10 cellular contexts compared by ENCODE assay signal in the genomic region with DNA sequence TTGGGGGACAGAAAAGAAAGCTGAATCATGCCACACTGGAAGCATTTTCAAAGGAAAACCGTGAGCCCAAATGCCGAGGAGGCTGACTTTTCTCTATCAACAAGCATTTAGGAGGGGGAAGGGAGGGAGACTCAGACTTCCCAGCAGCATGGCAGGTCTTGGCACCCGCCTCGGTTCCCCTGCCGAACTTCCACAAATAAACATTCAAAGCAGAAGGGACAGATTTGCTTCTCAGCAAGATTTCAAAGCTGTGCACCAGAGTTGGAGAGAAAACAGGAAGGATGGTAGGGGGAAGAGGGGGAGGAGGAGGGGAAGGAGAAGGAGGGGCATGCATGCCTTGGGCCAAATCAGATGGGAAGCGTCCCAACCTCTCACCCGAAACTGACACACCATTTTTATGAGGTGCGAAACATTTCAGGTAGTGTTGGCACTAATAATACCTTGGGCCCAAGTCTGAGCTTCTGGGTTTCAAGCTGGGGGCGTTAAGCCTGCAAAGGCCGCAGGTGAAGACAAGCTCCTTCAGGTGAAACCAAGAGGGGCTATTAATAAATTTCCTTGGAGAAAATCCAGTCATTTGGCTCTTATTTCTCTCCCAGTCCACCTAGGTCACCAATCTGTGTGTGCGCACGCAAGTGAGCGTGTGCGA. TPM values are rescaled to one million over a fixed set of nuclear protein-coding genes. Genes with fewer than 3 reads are reported as not detected.
DNase-seq lines count a peak whose midpoint lies in the region; ATAC-seq, FAIRE-seq and TF ChIP-seq lines count a peak whose summit lies in the region.
"Had no signal": no experiment of that assay in that cellular context is flagged by ENCODE, and none has a peak within 500 bp of the region (broad histone marks: within the 10 kb centered on the region; RNA-seq: fewer than 3 reads in every experiment).

No MANE protein-coding gene starts in this region.

- peak overlapping the region; percentile 71 to 96 (median 93) for H3K27ac Mint-ChIP-seq in brain
- H3K27ac Mint-ChIP-seq: memory B cell had no signal

- H3K9ac ChIP-seq in GM23248 (peak overlapping the region; percentile 5; the same call in 1 of the 2 replicates), keratinocyte (ENCODE audit: control insufficient read depth, extremely low read depth, insufficient read depth, low read length) (no peak overlapping the region), skeletal muscle satellite cell (ENCODE audit: low read depth, low read length) (peak overlapping the region; percentile 8)

- peaks cover 85% of the 10 kb centered on the region for H3K4me1 Mint-ChIP-seq in brain
- H3K4me1 Mint-ChIP-seq in activated T-cell treated with anti-CD3 and anti-CD28 coated beads, Interleukin-2, amount 50 U/mL, for 4 hours (ENCODE audit: low read depth) = peaks cover 4% of the 10 kb centered on the region

- WGBS in GM23248 (ENCODE audit: low coverage in 1 of 2, low lambda C conversion rate in 2 of 2, missing lambda C conversion rate in 2 of 2), 2 experiments = 31 to 33% methylated on average over 14 of the region's 14 CpGs

- peaks cover 28% of the 10 kb centered on the region for H3K4me1 ChIP-seq in GM23248 (ENCODE audit: insufficient read depth)
- H3K4me1 ChIP-seq in keratinocyte (ENCODE audit: control insufficient read depth, extremely low read depth, insufficient read depth, low read length) = peaks cover 8% of the 10 kb centered on the region
- peaks cover 27% of the 10 kb centered on the region for H3K4me1 ChIP-seq in skeletal muscle satellite cell (ENCODE audit: control insufficient read depth, insufficient read depth, low read length)

- no peak for ATAC-seq in HG02678 (IDR thresholded peaks at IDR 0.05; ENCODE audit: unreplicated experiment)
- ATAC-seq in activated T-cell treated with anti-CD3 and anti-CD28 coated beads, Interleukin-2, amount 50 U/mL, for 4 hours = no peak

- peak overlapping the region; percentile 22 for H3K4me3 ChIP-seq in GM23248
- H3K4me3 ChIP-seq in keratinocyte (ENCODE audit: control insufficient read depth in 2 of 3, extremely low read depth in 1 of 3, insufficient read depth in 2 of 3, low read depth in 1 of 3, low read length in 3 of 3) = peak overlapping the region in 1 of 3 experiments; percentile 12
- peak overlapping the region; percentile 36 for H3K4me3 ChIP-seq in skeletal muscle satellite cell (ENCODE audit: low read length)

- H3K27me3 ChIP-seq in GM23248 (replicated peaks; ENCODE audit: insufficient read depth) (no peaks in the 10 kb centered on the region), keratinocyte (ENCODE audit: control insufficient read depth, extremely low read depth, insufficient read depth, low read length) (no peaks in the 10 kb centered on the region), skeletal muscle satellite cell (ENCODE audit: control insufficient read depth, insufficient read depth, low read length) (no peaks in the 10 kb centered on the region)

- H4K20me1 ChIP-seq in GM23248 (ENCODE audit: insufficient read depth) = no peaks in the 10 kb centered on the region
- H4K20me1 ChIP-seq in keratinocyte (ENCODE audit: control insufficient read depth, extremely low read depth, insufficient read depth, low read length) = no peaks in the 10 kb centered on the region

- H3K4me2 ChIP-seq in GM23248 (ENCODE audit: unreplicated experiment) (peak overlapping the region; percentile 58), keratinocyte (ENCODE audit: control insufficient read depth, extremely low read depth, insufficient read depth, low read depth, low read length) (peak overlapping the region; percentile 32), skeletal muscle satellite cell (ENCODE audit: low read length) (peak overlapping the region; percentile 65)

- H3K9me3 ChIP-seq in GM23248 (ENCODE audit: low read depth) = no peaks in the 10 kb centered on the region
- H3K9me3 ChIP-seq in keratinocyte (ENCODE audit: control insufficient read depth, low read depth, low read length) = no peaks in the 10 kb centered on the region
- H3K9me3 ChIP-seq in skeletal muscle satellite cell (replicated peaks; ENCODE audit: low read length) = no peaks in the 10 kb centered on the region

- H3K4me3 Mint-ChIP-seq in brain = peak overlapping the region; percentile 37 to 63 (median 53)
- no peak overlapping the region for H3K4me3 Mint-ChIP-seq in activated T-cell treated with anti-CD3 and anti-CD28 coated beads, Interleukin-2, amount 50 U/mL, for 4 hours
- H3K4me3 Mint-ChIP-seq: memory B cell had no signal

- peaks cover 0 to 3% (median 0%) of the 10 kb centered on the region in 5 experiments for H3K9me3 Mint-ChIP-seq in brain
- H3K9me3 Mint-ChIP-seq in activated T-cell treated with anti-CD3 and anti-CD28 coated beads, Interleukin-2, amount 50 U/mL, for 4 hours = no peaks in the 10 kb centered on the region
- H3K9me3 Mint-ChIP-seq: memory B cell had no signal

- no peak for FAIRE-seq in keratinocyte (lab: Jason Lieb, UNC)

- peaks cover 4% of the 10 kb centered on the region for H3K27me3 Mint-ChIP-seq in brain
- H3K27me3 Mint-ChIP-seq in activated T-cell treated with anti-CD3 and anti-CD28 coated beads, Interleukin-2, amount 50 U/mL, for 4 hours (ENCODE audit: low read depth) = no peaks in the 10 kb centered on the region

- H3K9me2 ChIP-seq in GM23248 (ENCODE audit: insufficient read depth) = no peaks in the 10 kb centered on the region

- H3K36me3 Mint-ChIP-seq in brain = no peaks in the 10 kb centered on the region
- no peaks in the 10 kb centered on the region for H3K36me3 Mint-ChIP-seq in activated T-cell treated with anti-CD3 and anti-CD28 coated beads, Interleukin-2, amount 50 U/mL, for 4 hours (ENCODE audit: insufficient read depth)
- H3K36me3 Mint-ChIP-seq: memory B cell had no signal

- H2AFZ ChIP-seq in GM23248 (peak overlapping the region; percentile 69), keratinocyte (ENCODE audit: control insufficient read depth, low read length) (peak overlapping the region; percentile 68)

- H3K27ac ChIP-seq in GM23248 (peak overlapping the region; percentile 23), keratinocyte (ENCODE audit: control insufficient read depth, insufficient read depth, low read length) (no peak overlapping the region)

- H3F3A ChIP-seq in GM23248 (ENCODE audit: insufficient read depth) = no peaks in the 10 kb centered on the region; the same call in 1 of the 2 replicates

- no peaks in the 10 kb centered on the region for H3K9me1 ChIP-seq in keratinocyte (ENCODE audit: control insufficient read depth, extremely low read depth, insufficient read depth, low read length)

- H3K36me3 ChIP-seq in GM23248 (ENCODE audit: low read depth) (no peaks in the 10 kb centered on the region), keratinocyte (ENCODE audit: control insufficient read depth in 2 of 2, extremely low read depth in 1 of 2, insufficient read depth in 2 of 2, low read length in 2 of 2) (no peaks in the 10 kb centered on the region), skeletal muscle satellite cell (ENCODE audit: insufficient read depth, low read length) (no peaks in the 10 kb centered on the region)

- DNase-seq in GM23248 (peak; percentile 67), keratinocyte (ENCODE audit: low read depth, low spot score) (no peak), cortex of kidney (lab: John Stamatoyannopoulos, UW) (no peak)
- DNase-seq in activated CD4-positive, alpha-beta T cell treated with anti-CD3 and anti-CD28 coated beads for 1 hour = no peak
- DNase-seq in activated T-cell treated with anti-CD3 and anti-CD28 coated beads, Interleukin-2, amount 50 U/mL, for 4 hours = no peak
- DNase-seq: activated CD4-positive, alpha-beta T cell treated with anti-CD3 and anti-CD28 coated beads for 4 hours had no signal

- dilution Hi-C loops in keratinocyte (cut with MboI; ENCODE audit: extremely low pct_ligation_motif_present, low sequenced_read_pairs) = no loop called here

- H3K79me2 ChIP-seq in GM23248 (ENCODE audit: insufficient read depth) (no peaks in the 10 kb centered on the region), keratinocyte (ENCODE audit: control insufficient read depth, insufficient read depth, low read length) (no peaks in the 10 kb centered on the region)

- TF ChIP-seq CTCF in brain (conservative IDR thresholded peaks at IDR 0.05) = no peak
- no peak for TF ChIP-seq CTCF in keratinocyte (optimal IDR thresholded peaks at IDR 0.05 in 1 of 3, IDR thresholded peaks at IDR 0.05 in 1 of 3, conservative IDR thresholded peaks at IDR 0.05 in 1 of 3; ENCODE audit: extremely low read depth in 1 of 3, insufficient read depth in 2 of 3, low read length in 3 of 3)

- in situ Hi-C loops in GM23248 (cut with MboI) = no loop called here

RNA-seq across cellular contexts. Expression of a gene that starts 26.4 kb away (rescaled TPM):
- total RNA-seq in GM23248 (2014; rRNA removed; shearing (Covaris generic)) = 0.63 and 3.7 TPM in 2 replicates
- polyA plus RNA-seq in GM23248 (2016; fragmentation: Nextera tagmentation; extraction: Ambion mirVana) (0.20 and 0.25 TPM in 2 replicates), brain (ENCODE audit: insufficient read depth, low read depth, low replicate concordance) (0.19 TPM), keratinocyte (0.02 to 0.09 TPM (median 0.04 TPM) in 3 replicates)
- polyA plus RNA-seq in keratinocyte (2011; ENCODE audit: low read depth) = not detected
- 0.02 TPM in 1 of 2 replicates, not detected in the other for polyA plus RNA-seq in keratinocyte (2011; cell fraction: cytosol; rRNA removed)
- 0.17 and 0.28 TPM in 2 replicates for polyA plus RNA-seq in keratinocyte (2011; cell fraction: nucleus; rRNA removed)
- polyA plus RNA-seq in keratinocyte (2012; ENCODE audit: low replicate concordance) = not detected in 2 replicates
- 0.10 TPM in 1 of 3 replicates, not detected in the others for polyA minus RNA-seq in keratinocyte
- not detected for polyA minus RNA-seq in keratinocyte (2011; cell fraction: cytosol; rRNA and poly(A)+ RNA removed)
- polyA minus RNA-seq in keratinocyte (2011; cell fraction: nucleus; rRNA and poly(A)+ RNA removed) = 0.16 and 0.42 TPM in 2 replicates
- total RNA-seq in skeletal muscle satellite cell (2012; rRNA removed) = 0.22 TPM in 1 of 2 replicates, not detected in the other
- total RNA-seq in activated T-cell treated with anti-CD3 and anti-CD28 coated beads, Interleukin-2, amount 50 U/mL, for 4 hours = not detected
